In the genomic region with DNA sequence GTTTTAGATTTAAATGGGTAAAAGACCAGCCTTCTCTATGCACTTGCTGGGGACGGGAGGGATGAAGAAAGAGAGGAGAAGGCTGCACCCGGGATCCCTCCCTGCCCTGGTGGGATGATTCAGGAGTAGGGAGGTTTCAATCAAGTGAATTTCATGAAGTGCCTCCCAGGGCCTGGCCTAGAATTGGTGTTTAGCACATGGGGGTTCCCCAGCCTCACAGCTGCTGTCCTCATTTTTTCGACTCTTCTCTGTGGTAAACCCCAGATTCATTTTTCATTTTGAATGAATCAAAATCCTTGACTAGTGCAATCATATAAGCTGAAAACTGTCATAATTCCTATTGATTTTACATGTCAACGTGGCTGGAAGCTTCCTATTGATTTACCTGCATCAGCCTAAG, we compare ENCODE assay signal across 10 cellular contexts.
DNase-seq lines count a peak whose midpoint lies in the region; ATAC-seq and TF ChIP-seq lines count a peak whose summit lies in the region.
"Had no signal": no experiment of that assay in that cellular context is flagged by ENCODE, and none has a peak within 500 bp of the region (broad histone marks: within the 10 kb centered on the region; RNA-seq: fewer than 3 reads in every experiment).

No MANE protein-coding gene starts in this region.

- H3K4me1 Mint-ChIP-seq in activated naive CD8-positive, alpha-beta T cell treated with anti-CD3 and anti-CD28 coated beads for 36 hours: peaks cover 40% of the 10 kb centered on the region
- peaks cover 56% of the 10 kb centered on the region for H3K4me1 Mint-ChIP-seq in stimulated activated naive CD8-positive, alpha-beta T cell treated with anti-CD3 and anti-CD28 coated beads, Interleukin-15, amount 100 ng/mL, for 72 hours
- peaks cover 55% of the 10 kb centered on the region for H3K4me1 Mint-ChIP-seq in WTC11

- POLR2A ChIA-PET in WTC11 (lab: Charles Lee): no interaction called here

- no peaks in the 10 kb centered on the region for H3K9me3 Mint-ChIP-seq in activated naive CD8-positive, alpha-beta T cell treated with anti-CD3 and anti-CD28 coated beads for 36 hours
- no peaks in the 10 kb centered on the region for H3K9me3 Mint-ChIP-seq in stimulated activated naive CD8-positive, alpha-beta T cell treated with anti-CD3 and anti-CD28 coated beads, Interleukin-15, amount 100 ng/mL, for 72 hours
- no peaks in the 10 kb centered on the region for H3K9me3 Mint-ChIP-seq in WTC11

- no peaks in the 10 kb centered on the region for H3K27me3 Mint-ChIP-seq in activated naive CD8-positive, alpha-beta T cell treated with anti-CD3 and anti-CD28 coated beads for 36 hours
- H3K27me3 Mint-ChIP-seq in stimulated activated naive CD8-positive, alpha-beta T cell treated with anti-CD3 and anti-CD28 coated beads, Interleukin-15, amount 100 ng/mL, for 72 hours: peaks cover 11% of the 10 kb centered on the region
- H3K27me3 Mint-ChIP-seq in WTC11 (ENCODE audit: low read depth): no peaks in the 10 kb centered on the region

- DNase-seq in activated naive CD4-positive, alpha-beta T cell treated with Interleukin-2 at 50 U/mL for 16 hours: peak; percentile 37
- no peak for DNase-seq in activated naive CD4-positive, alpha-beta T cell (lab: John Stamatoyannopoulos, UW)
- DNase-seq in activated naive CD8-positive, alpha-beta T cell treated with anti-CD3 and anti-CD28 coated beads for 36 hours: peak; percentile 24
- peak; percentile 26 to 52 for DNase-seq in stimulated activated naive CD8-positive, alpha-beta T cell treated with anti-CD3 and anti-CD28 coated beads, Interleukin-15, amount 100 ng/mL, for 72 hours
- DNase-seq in cerebellar nuclear complex (lab: John Stamatoyannopoulos, UW) (no peak), WTC11 (ENCODE audit: low spot score) (no peak)
- DNase-seq: occipital lobe, PC-3 had no signal

- peak overlapping the region; percentile 25 for H3K27ac Mint-ChIP-seq in activated naive CD8-positive, alpha-beta T cell treated with anti-CD3 and anti-CD28 coated beads for 36 hours
- H3K27ac Mint-ChIP-seq in stimulated activated naive CD8-positive, alpha-beta T cell treated with anti-CD3 and anti-CD28 coated beads, Interleukin-15, amount 100 ng/mL, for 72 hours: no peak overlapping the region
- H3K27ac Mint-ChIP-seq in WTC11: no peak overlapping the region

- H3K4me3 Mint-ChIP-seq in activated naive CD8-positive, alpha-beta T cell treated with anti-CD3 and anti-CD28 coated beads for 36 hours: no peak overlapping the region
- peak overlapping the region in 1 of 2 donors; percentile 17 for H3K4me3 Mint-ChIP-seq in stimulated activated naive CD8-positive, alpha-beta T cell treated with anti-CD3 and anti-CD28 coated beads, Interleukin-15, amount 100 ng/mL, for 72 hours
- no peak overlapping the region for H3K4me3 Mint-ChIP-seq in WTC11

- CTCF ChIA-PET in WTC11 (lab: Charles Lee): interaction anchor here (2.7 kb wide), 1 partner anchor 124 kb away, joined by 17 read pairs; no protein-coding TSS in a partner anchor

- TF ChIP-seq CTCF in WTC11 (IDR thresholded peaks at IDR 0.05): no peak

- peaks cover 14% of the 10 kb centered on the region for H3K36me3 Mint-ChIP-seq in activated naive CD8-positive, alpha-beta T cell treated with anti-CD3 and anti-CD28 coated beads for 36 hours
- peaks cover 7% of the 10 kb centered on the region for H3K36me3 Mint-ChIP-seq in WTC11

- peak; percentile 29 for ATAC-seq in HG02973 (IDR thresholded peaks at IDR 0.05; ENCODE audit: unreplicated experiment)
- ATAC-seq in stimulated activated naive CD8-positive, alpha-beta T cell treated with anti-CD3 and anti-CD28 coated beads, Interleukin-15, amount 100 ng/mL, for 72 hours: peak; percentile 63
- no peak for ATAC-seq in WTC11
- no peak for ATAC-seq in HG02759 (IDR thresholded peaks at IDR 0.05; ENCODE audit: unreplicated experiment)
- ATAC-seq: PC-3 had no signal

TF ChIP-seq in WTC11, 78 proteins besides CTCF, POLR2A, EP300 and RAD21:
- TF ChIP-seq FOXK1 (CRISPR knock-in tag; IDR thresholded peaks at IDR 0.05): no peak
TF ChIP-seq in WTC11: peak in this region for 0.

Comparison
In these comparisons a context has a peak if more than half of its experiments do, and no peak if none do; other contexts are left out.
1. DNase-seq: peak in activated naive CD4-positive, alpha-beta T cell treated with Interleukin-2 at 50 U/mL for 16 hours (single experiment), activated naive CD8-positive, alpha-beta T cell treated with anti-CD3 and anti-CD28 coated beads for 36 hours (single experiment) and stimulated activated naive CD8-positive, alpha-beta T cell treated with anti-CD3 and anti-CD28 coated beads, Interleukin-15, amount 100 ng/mL, for 72 hours (2 of 2); none in activated naive CD4-positive, alpha-beta T cell (0 of 4), cerebellar nuclear complex (0 of 2) and WTC11 (single experiment).
2. ATAC-seq: peak in HG02973 (single experiment) and stimulated activated naive CD8-positive, alpha-beta T cell treated with anti-CD3 and anti-CD28 coated beads, Interleukin-15, amount 100 ng/mL, for 72 hours (single experiment); none in WTC11 (single experiment) and HG02759 (single experiment).